Comparison of ENCODE assay signal across 8 cellular contexts in the genomic region with DNA sequence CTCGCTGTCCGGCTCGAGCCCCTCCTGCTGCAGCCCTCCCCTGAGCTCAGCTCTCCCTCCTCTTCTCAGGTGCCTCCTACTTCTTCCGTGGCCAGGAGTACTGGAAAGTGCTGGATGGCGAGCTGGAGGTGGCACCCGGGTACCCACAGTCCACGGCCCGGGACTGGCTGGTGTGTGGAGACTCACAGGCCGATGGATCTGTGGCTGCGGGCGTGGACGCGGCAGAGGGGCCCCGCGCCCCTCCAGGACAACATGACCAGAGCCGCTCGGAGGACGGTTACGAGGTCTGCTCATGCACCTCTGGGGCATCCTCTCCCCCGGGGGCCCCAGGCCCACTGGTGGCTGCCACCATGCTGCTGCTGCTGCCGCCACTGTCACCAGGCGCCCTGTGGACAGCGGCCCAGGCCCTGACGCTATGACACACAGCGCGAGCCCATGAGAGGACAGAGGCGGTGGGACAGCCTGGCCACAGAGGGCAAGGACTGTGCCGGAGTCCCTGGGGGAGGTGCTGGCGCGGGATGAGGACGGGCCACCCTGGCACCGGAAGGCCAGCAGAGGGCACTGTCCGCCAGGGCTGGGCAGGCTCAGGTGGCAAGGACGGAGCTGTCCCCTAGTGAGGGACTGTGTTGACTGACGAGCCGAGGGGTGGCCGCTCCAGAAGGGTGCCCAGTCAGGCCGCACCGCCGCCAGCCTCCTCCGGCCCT. TPM values are rescaled to one million over a fixed set of nuclear protein-coding genes. Genes with fewer than 3 reads are reported as not detected.
DNase-seq lines count a peak whose midpoint lies in the region; ATAC-seq and TF ChIP-seq lines count a peak whose summit lies in the region.

No MANE protein-coding gene starts in this region.

- no peaks in the 10 kb centered on the region for H3K36me3 ChIP-seq in CD8-positive, alpha-beta T cell (ENCODE audit: insufficient read depth, low read length)
- no peaks in the 10 kb centered on the region for H3K36me3 ChIP-seq in prostate gland
- no peaks in the 10 kb centered on the region for H3K36me3 ChIP-seq in BE2C

- no peak overlapping the region for H3K4me3 ChIP-seq in CD8-positive, alpha-beta T cell (ENCODE audit: low read depth, low read length)
- H3K4me3 ChIP-seq in prostate gland (no peak overlapping the region), BE2C (ENCODE audit: low read depth, low read length) (no peak overlapping the region)

- no peak for DNase-seq in CD8-positive, alpha-beta T cell
- peak; percentile 71 for DNase-seq in cerebellar cortex (ENCODE audit: low spot score)
- peak; percentile 27 for DNase-seq in prostate gland (ENCODE audit: low spot score)
- no peak for DNase-seq in SW480 (ENCODE audit: low spot score)
- no peak for DNase-seq in BE2C
- no peak for DNase-seq in T-helper 2 cell

- no peak overlapping the region for H3K27ac ChIP-seq in CD8-positive, alpha-beta T cell (ENCODE audit: low read depth, low read length)
- no peak overlapping the region for H3K27ac ChIP-seq in prostate gland

- H3K4me1 Mint-ChIP-seq in CD8-positive, alpha-beta T cell (ENCODE audit: low read depth) = no peaks in the 10 kb centered on the region

- no peak for TF ChIP-seq POLR2A in prostate gland (IDR thresholded peaks at IDR 0.05)

- H3K27ac Mint-ChIP-seq in CD8-positive, alpha-beta T cell = no peak overlapping the region

- WGBS in prostate gland = 66% methylated on average over 21 of the region's 41 CpGs

- POLR2A ChIA-PET in CD8-positive, alpha-beta T cell (lab: Charles Lee) = no interaction called here

- H3K27me3 Mint-ChIP-seq in CD8-positive, alpha-beta T cell (ENCODE audit: low read depth) = peaks cover under 1% of the 10 kb centered on the region

- TF ChIP-seq CTCF in CD8-positive, alpha-beta T cell (IDR thresholded peaks at IDR 0.05) = no peak
- TF ChIP-seq CTCF in LNCAP (IDR thresholded peaks at IDR 0.05) = peak; percentile 65
- TF ChIP-seq CTCF in prostate gland (IDR thresholded peaks at IDR 0.05) = peak in 3 of 4 experiments; percentile 50 to 70 (median 65)
- TF ChIP-seq CTCF in BE2C (IDR thresholded peaks at IDR 0.05; ENCODE audit: low read depth, low read length) = no peak

- CTCF ChIA-PET in CD8-positive, alpha-beta T cell (lab: Charles Lee) = no interaction called here

- no peaks in the 10 kb centered on the region for H3K9me3 Mint-ChIP-seq in CD8-positive, alpha-beta T cell

- intact Hi-C loops in CD8-positive, alpha-beta T cell (cut with DNase I, micrococcal nuclease) = no loop called here
- intact Hi-C loops in prostate gland (cut with DNase I) = loop anchor here (5.0 kb wide), 1 partner anchor 151 kb away; no protein-coding TSS in a partner anchor

- H3K4me3 Mint-ChIP-seq in CD8-positive, alpha-beta T cell = no peak overlapping the region

- ATAC-seq in CD8-positive, alpha-beta T cell = peak; percentile 38
- no peak for ATAC-seq in HG03571 (IDR thresholded peaks at IDR 0.05; ENCODE audit: unreplicated experiment)

- H3K36me3 Mint-ChIP-seq in CD8-positive, alpha-beta T cell = no peaks in the 10 kb centered on the region

- no peaks in the 10 kb centered on the region for H3K27me3 ChIP-seq in CD8-positive, alpha-beta T cell (ENCODE audit: insufficient read depth, low read length)
- H3K27me3 ChIP-seq in prostate gland (replicated peaks; ENCODE audit: insufficient read depth) = peaks cover 5% of the 10 kb centered on the region
- H3K27me3 ChIP-seq in BE2C = no peaks in the 10 kb centered on the region

- H3K9me3 ChIP-seq in CD8-positive, alpha-beta T cell (ENCODE audit: low read length) = no peaks in the 10 kb centered on the region
- H3K9me3 ChIP-seq in prostate gland = no peaks in the 10 kb centered on the region
- H3K9me3 ChIP-seq in BE2C = no peaks in the 10 kb centered on the region

- no peaks in the 10 kb centered on the region for H3K4me1 ChIP-seq in CD8-positive, alpha-beta T cell (ENCODE audit: insufficient read depth, low read length)
- no peaks in the 10 kb centered on the region for H3K4me1 ChIP-seq in prostate gland (replicated peaks)
- H3K4me1 ChIP-seq in BE2C = no peaks in the 10 kb centered on the region

RNA-seq across cellular contexts. Expression of gene MMP17, which starts 22.8 kb away (rescaled TPM):
- total RNA-seq in CD8-positive, alpha-beta T cell = under 1 TPM; 0.33 to 0.90 TPM
- 10 to 100 TPM in 1 of 2 donors, 1 to 10 TPM in 1; 1.1 to 35.7 TPM for total RNA-seq in prostate gland
- polyA plus RNA-seq in BE2C (2012; ENCODE audit: insufficient read depth, insufficient read length, low read depth) = 3.2 TPM

RNA-seq across cellular contexts. Expression of gene ULK1, which starts 43.4 kb away (rescaled TPM):
- 10 to 100 TPM; 76.6 to 79.9 TPM for total RNA-seq in CD8-positive, alpha-beta T cell
- 10 to 100 TPM; 26.2 to 62.5 TPM for total RNA-seq in prostate gland
- 43.2 TPM for polyA plus RNA-seq in BE2C (2012; ENCODE audit: insufficient read depth, insufficient read length, low read depth)

Comparison
In these comparisons a context has a peak if more than half of its experiments do, and no peak if none do; other contexts are left out.
1. DNase-seq: peak in cerebellar cortex (single experiment) and prostate gland (single experiment); none in CD8-positive, alpha-beta T cell (0 of 7), SW480 (single experiment), BE2C (single experiment) and T-helper 2 cell (0 of 5).
2. CTCF ChIP-seq: peak in LNCAP (single experiment) and prostate gland (3 of 4); none in CD8-positive, alpha-beta T cell (single experiment) and BE2C (single experiment).